1 cellular context compared by ENCODE assay signal in the genomic region with DNA sequence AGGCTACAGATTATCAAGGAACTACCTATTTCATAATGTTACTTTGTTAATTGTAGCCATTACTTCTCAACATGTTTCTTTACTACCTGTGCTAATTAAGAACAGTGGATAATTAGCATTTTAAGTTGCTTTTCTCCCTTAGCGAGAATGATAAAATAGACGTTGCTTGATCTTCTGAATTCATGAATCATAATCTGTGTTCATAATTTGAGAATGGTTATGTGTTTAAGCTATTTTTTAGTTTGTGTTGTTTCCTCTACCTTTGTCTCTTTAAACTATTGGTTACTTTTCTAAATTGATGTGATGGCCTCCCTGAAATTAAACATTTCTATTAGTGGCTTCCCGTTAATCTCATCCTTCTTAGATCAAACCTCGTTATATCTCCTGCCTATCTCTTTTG.
TF ChIP-seq lines count a peak whose summit lies in the region.

ZRANB1 (plus strand) TSS at position 301 of the 400 bp plus-strand sequence. CDS start 371 bp downstream, outside the sequence.

TF ChIP-seq in HepG2, 621 proteins besides CTCF, POLR2A, EP300 and RAD21 (continued from another document):
- TF ChIP-seq RBAK (CRISPR knock-in tag; IDR thresholded peaks at IDR 0.05) = no peak
- TF ChIP-seq ZBTB20 (CRISPR knock-in tag; IDR thresholded peaks at IDR 0.05; ENCODE audit: borderline replicate concordance, low read depth) = no peak
- TF ChIP-seq GRHL1 (CRISPR knock-in tag; conservative IDR thresholded peaks at IDR 0.05) = no peak
- no peak for TF ChIP-seq ZNF263 (CRISPR knock-in tag; IDR thresholded peaks at IDR 0.05)
- TF ChIP-seq EED (CRISPR knock-in tag; IDR thresholded peaks at IDR 0.05) = no peak
- no peak for TF ChIP-seq ZNF3 (CRISPR knock-in tag; IDR thresholded peaks at IDR 0.05)
- no peak for TF ChIP-seq ZNF138 (CRISPR knock-in tag; IDR thresholded peaks at IDR 0.05; ENCODE audit: low read depth)
- TF ChIP-seq KMT2A (CRISPR knock-in tag; IDR thresholded peaks at IDR 0.05) = no peak
- no peak for TF ChIP-seq ZNF704 (CRISPR knock-in tag; IDR thresholded peaks at IDR 0.05; ENCODE audit: borderline replicate concordance)
- no peak for TF ChIP-seq ZNF225 (CRISPR knock-in tag; IDR thresholded peaks at IDR 0.05)
- no peak for TF ChIP-seq MBNL3 (CRISPR knock-in tag; conservative IDR thresholded peaks at IDR 0.05)
TF ChIP-seq in HepG2: peak in this region for 0.
